In the genomic region with DNA sequence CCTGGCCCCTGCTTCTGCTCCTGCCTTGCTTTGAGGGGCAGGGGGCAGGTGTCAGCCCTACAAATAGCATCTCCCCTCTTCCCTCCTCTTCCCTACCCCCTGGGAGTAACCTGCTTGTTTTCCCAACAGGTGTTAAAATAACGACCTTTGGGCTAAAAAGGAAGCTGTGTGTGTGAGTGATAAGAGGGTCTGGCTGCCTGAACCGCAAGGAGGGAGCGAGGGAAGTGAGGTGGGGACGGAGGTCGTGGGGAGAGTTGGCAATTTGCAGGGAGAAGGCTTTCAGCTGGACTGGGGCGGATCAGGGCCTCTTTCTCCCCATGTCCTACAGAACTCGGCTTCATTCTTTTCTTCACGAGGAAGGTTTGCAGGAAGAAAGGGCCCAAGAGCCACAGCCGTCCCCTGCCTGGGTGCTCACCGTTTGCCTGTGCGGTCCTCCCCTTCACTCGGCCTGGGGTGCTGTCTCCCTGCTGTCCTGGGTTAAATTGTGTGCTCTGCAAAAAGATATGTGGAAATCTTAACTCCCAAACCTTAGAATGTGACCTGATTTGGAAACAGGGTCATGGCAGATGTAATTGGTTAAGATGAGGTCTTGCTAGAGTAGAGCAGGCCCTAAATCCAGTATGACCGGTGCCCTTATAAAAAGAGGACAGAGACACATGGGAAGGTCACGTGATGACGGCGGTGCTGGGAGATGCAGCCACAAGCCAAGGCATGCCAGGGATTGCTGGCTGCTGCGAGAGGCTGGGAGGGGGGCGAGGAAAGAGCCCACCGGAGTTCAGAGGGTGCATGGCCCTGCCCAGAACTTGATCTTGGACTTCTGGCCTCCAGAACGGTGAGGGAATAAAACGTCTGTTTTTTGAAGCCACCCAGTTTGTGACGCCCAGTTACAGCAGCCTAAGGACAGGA, we compare ENCODE assay signal across 2 cellular contexts.
TF ChIP-seq lines count a peak whose summit lies in the region.

No MANE protein-coding gene starts in this region.

TF ChIP-seq in A549, 52 proteins besides CTCF, POLR2A, EP300 and RAD21:
- TF ChIP-seq RFX5 (IDR thresholded peaks at IDR 0.05) (no peak), ESRRA (IDR thresholded peaks at IDR 0.05; ENCODE audit: borderline replicate concordance, low read length) (no peak), MAFK (IDR thresholded peaks at IDR 0.05; ENCODE audit: partially characterized antibody) (no peak), JUNB (IDR thresholded peaks at IDR 0.05) (no peak), HEYL (CRISPR knock-in tag; IDR thresholded peaks at IDR 0.05) (no peak), KDM5A (IDR thresholded peaks at IDR 0.05) (no peak), NPAS2 (CRISPR knock-in tag; IDR thresholded peaks at IDR 0.05; ENCODE audit: borderline replicate concordance) (no peak), NR3C1 (IDR thresholded peaks at IDR 0.05) (no peak), KDM1A (IDR thresholded peaks at IDR 0.05; ENCODE audit: low read depth) (no peak), HDAC2 (IDR thresholded peaks at IDR 0.05) (no peak), CBX8 (IDR thresholded peaks at IDR 0.05) (no peak)
- TF ChIP-seq, protein P1, sequence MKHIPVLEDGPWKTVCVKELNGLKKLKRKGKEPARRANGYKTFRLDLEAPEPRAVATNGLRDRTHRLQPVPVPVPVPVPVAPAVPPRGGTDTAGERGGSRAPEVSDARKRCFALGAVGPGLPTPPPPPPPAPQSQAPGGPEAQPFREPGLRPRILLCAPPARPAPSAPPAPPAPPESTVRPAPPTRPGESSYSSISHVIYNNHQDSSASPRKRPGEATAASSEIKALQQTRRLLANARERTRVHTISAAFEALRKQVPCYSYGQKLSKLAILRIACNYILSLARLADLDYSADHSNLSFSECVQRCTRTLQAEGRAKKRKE (CRISPR knock-in tag; IDR thresholded peaks at IDR 0.05; ENCODE audit: low read depth), result no peak
- TF ChIP-seq, protein P2, sequence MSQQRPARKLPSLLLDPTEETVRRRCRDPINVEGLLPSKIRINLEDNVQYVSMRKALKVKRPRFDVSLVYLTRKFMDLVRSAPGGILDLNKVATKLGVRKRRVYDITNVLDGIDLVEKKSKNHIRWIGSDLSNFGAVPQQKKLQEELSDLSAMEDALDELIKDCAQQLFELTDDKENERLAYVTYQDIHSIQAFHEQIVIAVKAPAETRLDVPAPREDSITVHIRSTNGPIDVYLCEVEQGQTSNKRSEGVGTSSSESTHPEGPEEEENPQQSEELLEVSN (IDR thresholded peaks at IDR 0.05; ENCODE audit: borderline replicate concordance, low read depth), result no peak

TF ChIP-seq in K562, 482 proteins besides CTCF, POLR2A, EP300 and RAD21 (continues in another document):
- peak; percentile 65 for TF ChIP-seq TEAD4 (IDR thresholded peaks at IDR 0.05; ENCODE audit: low read length)
- no peak for TF ChIP-seq TEAD4 (CRISPR knock-in tag; IDR thresholded peaks at IDR 0.05; ENCODE audit: borderline replicate concordance)
- no peak for TF ChIP-seq ZNF717 (CRISPR knock-in tag; IDR thresholded peaks at IDR 0.05)
- peak; percentile 39; the same call in 1 of the 2 replicates for TF ChIP-seq NFIC (IDR thresholded peaks at IDR 0.05)
- no peak for TF ChIP-seq ZNF282 (CRISPR knock-in tag; IDR thresholded peaks at IDR 0.05)
- TF ChIP-seq MYNN (IDR thresholded peaks at IDR 0.05), result no peak
- TF ChIP-seq MYNN (CRISPR knock-in tag; IDR thresholded peaks at IDR 0.05), result no peak
- TF ChIP-seq BHLHE40 (IDR thresholded peaks at IDR 0.05; ENCODE audit: low read length), result peak; percentile 9; the same call in 1 of the 2 replicates
- TF ChIP-seq STAT5A (IDR thresholded peaks at IDR 0.05; ENCODE audit: borderline replicate concordance, low read length), result 0 out of 2 replicates have a peak, but pooled peaks have one; percentile 6
- TF ChIP-seq, protein P3, sequence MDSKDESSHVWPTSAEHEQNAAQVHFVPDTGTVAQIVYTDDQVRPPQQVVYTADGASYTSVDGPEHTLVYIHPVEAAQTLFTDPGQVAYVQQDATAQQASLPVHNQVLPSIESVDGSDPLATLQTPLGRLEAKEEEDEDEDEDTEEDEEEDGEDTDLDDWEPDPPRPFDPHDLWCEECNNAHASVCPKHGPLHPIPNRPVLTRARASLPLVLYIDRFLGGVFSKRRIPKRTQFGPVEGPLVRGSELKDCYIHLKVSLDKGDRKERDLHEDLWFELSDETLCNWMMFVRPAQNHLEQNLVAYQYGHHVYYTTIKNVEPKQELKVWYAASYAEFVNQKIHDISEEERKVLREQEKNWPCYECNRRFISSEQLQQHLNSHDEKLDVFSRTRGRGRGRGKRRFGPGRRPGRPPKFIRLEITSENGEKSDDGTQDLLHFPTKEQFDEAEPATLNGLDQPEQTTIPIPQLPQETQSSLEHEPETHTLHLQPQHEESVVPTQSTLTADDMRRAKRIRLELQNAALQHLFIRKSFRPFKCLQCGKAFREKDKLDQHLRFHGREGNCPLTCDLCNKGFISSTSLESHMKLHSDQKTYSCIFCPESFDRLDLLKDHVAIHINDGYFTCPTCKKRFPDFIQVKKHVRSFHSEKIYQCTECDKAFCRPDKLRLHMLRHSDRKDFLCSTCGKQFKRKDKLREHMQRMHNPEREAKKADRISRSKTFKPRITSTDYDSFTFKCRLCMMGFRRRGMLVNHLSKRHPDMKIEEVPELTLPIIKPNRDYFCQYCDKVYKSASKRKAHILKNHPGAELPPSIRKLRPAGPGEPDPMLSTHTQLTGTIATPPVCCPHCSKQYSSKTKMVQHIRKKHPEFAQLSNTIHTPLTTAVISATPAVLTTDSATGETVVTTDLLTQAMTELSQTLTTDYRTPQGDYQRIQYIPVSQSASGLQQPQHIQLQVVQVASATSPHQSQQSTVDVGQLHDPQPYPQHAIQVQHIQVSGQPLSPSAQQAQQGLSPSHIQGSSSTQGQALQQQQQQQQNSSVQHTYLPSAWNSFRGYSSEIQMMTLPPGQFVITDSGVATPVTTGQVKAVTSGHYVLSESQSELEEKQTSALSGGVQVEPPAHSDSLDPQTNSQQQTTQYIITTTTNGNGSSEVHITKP (IDR thresholded peaks at IDR 0.05; ENCODE audit: partially characterized antibody), result peak; percentile 87
- TF ChIP-seq ADNP (tag; IDR thresholded peaks at IDR 0.05), result no peak
- peak; percentile 45; the same call in 1 of the 2 replicates for TF ChIP-seq MTA2 (IDR thresholded peaks at IDR 0.05; ENCODE audit: low read depth)
- TF ChIP-seq CC2D1A (IDR thresholded peaks at IDR 0.05), result no peak
- TF ChIP-seq ZNF263 (CRISPR knock-in tag; IDR thresholded peaks at IDR 0.05; ENCODE audit: borderline replicate concordance), result peak; percentile 90
- no peak for TF ChIP-seq SMAD1 (IDR thresholded peaks at IDR 0.05; ENCODE audit: low read depth, low read length, partially characterized antibody)
- TF ChIP-seq, protein P4, sequence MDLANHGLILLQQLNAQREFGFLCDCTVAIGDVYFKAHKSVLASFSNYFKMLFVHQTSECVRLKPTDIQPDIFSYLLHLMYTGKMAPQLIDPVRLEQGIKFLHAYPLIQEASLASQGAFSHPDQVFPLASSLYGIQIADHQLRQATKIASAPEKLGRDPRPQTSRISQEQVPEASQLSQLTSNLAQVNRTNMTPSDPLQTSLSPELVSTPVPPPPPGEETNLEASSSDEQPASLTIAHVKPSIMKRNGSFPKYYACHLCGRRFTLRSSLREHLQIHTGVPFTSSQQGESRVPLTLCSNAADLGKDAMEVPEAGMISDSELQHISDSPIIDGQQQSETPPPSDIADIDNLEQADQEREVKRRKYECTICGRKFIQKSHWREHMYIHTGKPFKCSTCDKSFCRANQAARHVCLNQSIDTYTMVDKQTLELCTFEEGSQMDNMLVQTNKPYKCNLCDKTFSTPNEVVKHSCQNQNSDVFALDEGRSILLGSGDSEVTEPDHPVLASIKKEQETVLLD (IDR thresholded peaks at IDR 0.05), result no peak
- TF ChIP-seq, protein P5, sequence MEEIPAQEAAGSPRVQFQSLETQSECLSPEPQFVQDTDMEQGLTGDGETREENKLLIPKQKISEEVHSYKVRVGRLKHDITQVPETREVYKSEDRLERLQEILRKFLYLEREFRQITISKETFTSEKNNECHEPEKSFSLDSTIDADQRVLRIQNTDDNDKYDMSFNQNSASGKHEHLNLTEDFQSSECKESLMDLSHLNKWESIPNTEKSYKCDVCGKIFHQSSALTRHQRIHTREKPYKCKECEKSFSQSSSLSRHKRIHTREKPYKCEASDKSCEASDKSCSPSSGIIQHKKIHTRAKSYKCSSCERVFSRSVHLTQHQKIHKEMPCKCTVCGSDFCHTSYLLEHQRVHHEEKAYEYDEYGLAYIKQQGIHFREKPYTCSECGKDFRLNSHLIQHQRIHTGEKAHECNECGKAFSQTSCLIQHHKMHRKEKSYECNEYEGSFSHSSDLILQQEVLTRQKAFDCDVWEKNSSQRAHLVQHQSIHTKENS (CRISPR knock-in tag; IDR thresholded peaks at IDR 0.05), result no peak
- TF ChIP-seq SNRNP70 (optimal IDR thresholded peaks at IDR 0.05; ENCODE audit: low read depth, low read length), result no peak
- no peak for TF ChIP-seq KHSRP (IDR thresholded peaks at IDR 0.05)
- TF ChIP-seq, protein P6, sequence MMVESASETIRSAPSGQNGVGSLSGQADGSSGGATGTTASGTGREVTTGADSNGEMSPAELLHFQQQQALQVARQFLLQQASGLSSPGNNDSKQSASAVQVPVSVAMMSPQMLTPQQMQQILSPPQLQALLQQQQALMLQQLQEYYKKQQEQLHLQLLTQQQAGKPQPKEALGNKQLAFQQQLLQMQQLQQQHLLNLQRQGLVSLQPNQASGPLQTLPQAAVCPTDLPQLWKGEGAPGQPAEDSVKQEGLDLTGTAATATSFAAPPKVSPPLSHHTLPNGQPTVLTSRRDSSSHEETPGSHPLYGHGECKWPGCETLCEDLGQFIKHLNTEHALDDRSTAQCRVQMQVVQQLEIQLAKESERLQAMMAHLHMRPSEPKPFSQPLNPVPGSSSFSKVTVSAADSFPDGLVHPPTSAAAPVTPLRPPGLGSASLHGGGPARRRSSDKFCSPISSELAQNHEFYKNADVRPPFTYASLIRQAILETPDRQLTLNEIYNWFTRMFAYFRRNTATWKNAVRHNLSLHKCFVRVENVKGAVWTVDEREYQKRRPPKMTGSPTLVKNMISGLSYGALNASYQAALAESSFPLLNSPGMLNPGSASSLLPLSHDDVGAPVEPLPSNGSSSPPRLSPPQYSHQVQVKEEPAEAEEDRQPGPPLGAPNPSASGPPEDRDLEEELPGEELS (CRISPR knock-in tag; IDR thresholded peaks at IDR 0.05; ENCODE audit: borderline replicate concordance), result no peak
- no peak for TF ChIP-seq CEBPG (CRISPR knock-in tag; IDR thresholded peaks at IDR 0.05)
- no peak for TF ChIP-seq CEBPG (tag; conservative IDR thresholded peaks at IDR 0.05 in 1 of 2, IDR thresholded peaks at IDR 0.05 in 1 of 2)
- no peak for TF ChIP-seq ZFP30 (CRISPR knock-in tag; IDR thresholded peaks at IDR 0.05; ENCODE audit: borderline replicate concordance)
- TF ChIP-seq ZKSCAN8 (CRISPR knock-in tag; IDR thresholded peaks at IDR 0.05), result no peak
- TF ChIP-seq, protein P7, sequence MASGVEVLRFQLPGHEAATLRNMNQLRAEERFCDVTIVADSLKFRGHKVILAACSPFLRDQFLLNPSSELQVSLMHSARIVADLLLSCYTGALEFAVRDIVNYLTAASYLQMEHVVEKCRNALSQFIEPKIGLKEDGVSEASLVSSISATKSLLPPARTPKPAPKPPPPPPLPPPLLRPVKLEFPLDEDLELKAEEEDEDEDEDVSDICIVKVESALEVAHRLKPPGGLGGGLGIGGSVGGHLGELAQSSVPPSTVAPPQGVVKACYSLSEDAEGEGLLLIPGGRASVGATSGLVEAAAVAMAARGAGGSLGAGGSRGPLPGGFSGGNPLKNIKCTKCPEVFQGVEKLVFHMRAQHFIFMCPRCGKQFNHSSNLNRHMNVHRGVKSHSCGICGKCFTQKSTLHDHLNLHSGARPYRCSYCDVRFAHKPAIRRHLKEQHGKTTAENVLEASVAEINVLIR (CRISPR knock-in tag; IDR thresholded peaks at IDR 0.05), result no peak
- TF ChIP-seq, protein P8, sequence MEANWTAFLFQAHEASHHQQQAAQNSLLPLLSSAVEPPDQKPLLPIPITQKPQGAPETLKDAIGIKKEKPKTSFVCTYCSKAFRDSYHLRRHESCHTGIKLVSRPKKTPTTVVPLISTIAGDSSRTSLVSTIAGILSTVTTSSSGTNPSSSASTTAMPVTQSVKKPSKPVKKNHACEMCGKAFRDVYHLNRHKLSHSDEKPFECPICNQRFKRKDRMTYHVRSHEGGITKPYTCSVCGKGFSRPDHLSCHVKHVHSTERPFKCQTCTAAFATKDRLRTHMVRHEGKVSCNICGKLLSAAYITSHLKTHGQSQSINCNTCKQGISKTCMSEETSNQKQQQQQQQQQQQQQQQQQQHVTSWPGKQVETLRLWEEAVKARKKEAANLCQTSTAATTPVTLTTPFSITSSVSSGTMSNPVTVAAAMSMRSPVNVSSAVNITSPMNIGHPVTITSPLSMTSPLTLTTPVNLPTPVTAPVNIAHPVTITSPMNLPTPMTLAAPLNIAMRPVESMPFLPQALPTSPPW (CRISPR knock-in tag; IDR thresholded peaks at IDR 0.05), result peak; percentile 27; the same call in 1 of the 2 replicates
- TF ChIP-seq, protein P9, sequence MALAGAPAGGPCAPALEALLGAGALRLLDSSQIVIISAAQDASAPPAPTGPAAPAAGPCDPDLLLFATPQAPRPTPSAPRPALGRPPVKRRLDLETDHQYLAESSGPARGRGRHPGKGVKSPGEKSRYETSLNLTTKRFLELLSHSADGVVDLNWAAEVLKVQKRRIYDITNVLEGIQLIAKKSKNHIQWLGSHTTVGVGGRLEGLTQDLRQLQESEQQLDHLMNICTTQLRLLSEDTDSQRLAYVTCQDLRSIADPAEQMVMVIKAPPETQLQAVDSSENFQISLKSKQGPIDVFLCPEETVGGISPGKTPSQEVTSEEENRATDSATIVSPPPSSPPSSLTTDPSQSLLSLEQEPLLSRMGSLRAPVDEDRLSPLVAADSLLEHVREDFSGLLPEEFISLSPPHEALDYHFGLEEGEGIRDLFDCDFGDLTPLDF (CRISPR knock-in tag; IDR thresholded peaks at IDR 0.05), result no peak
- no peak for TF ChIP-seq CCAR2 (IDR thresholded peaks at IDR 0.05; ENCODE audit: low read depth, low read length)
- TF ChIP-seq NCOR1 (IDR thresholded peaks at IDR 0.05), result peak; percentile 66
- TF ChIP-seq, protein P10, sequence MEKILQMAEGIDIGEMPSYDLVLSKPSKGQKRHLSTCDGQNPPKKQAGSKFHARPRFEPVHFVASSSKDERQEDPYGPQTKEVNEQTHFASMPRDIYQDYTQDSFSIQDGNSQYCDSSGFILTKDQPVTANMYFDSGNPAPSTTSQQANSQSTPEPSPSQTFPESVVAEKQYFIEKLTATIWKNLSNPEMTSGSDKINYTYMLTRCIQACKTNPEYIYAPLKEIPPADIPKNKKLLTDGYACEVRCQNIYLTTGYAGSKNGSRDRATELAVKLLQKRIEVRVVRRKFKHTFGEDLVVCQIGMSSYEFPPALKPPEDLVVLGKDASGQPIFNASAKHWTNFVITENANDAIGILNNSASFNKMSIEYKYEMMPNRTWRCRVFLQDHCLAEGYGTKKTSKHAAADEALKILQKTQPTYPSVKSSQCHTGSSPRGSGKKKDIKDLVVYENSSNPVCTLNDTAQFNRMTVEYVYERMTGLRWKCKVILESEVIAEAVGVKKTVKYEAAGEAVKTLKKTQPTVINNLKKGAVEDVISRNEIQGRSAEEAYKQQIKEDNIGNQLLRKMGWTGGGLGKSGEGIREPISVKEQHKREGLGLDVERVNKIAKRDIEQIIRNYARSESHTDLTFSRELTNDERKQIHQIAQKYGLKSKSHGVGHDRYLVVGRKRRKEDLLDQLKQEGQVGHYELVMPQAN (IDR thresholded peaks at IDR 0.05; ENCODE audit: borderline replicate concordance), result no peak
- TF ChIP-seq PTTG1 (tag; IDR thresholded peaks at IDR 0.05; ENCODE audit: low read depth), result no peak
- TF ChIP-seq KLF6 (CRISPR knock-in tag; IDR thresholded peaks at IDR 0.05; ENCODE audit: borderline replicate concordance), result no peak
- no peak for TF ChIP-seq DACH1 (IDR thresholded peaks at IDR 0.05; ENCODE audit: partially characterized antibody)
- no peak for TF ChIP-seq ZFP36 (IDR thresholded peaks at IDR 0.05; ENCODE audit: low read depth, low read length, partially characterized antibody)
- peak in 1 of 2 experiments; percentile 31; a peak in 1 of 4 replicates for TF ChIP-seq MAZ (CRISPR knock-in tag; conservative IDR thresholded peaks at IDR 0.05 in 1 of 2, IDR thresholded peaks at IDR 0.05 in 1 of 2)
- no peak for TF ChIP-seq NR1H2 (CRISPR knock-in tag; IDR thresholded peaks at IDR 0.05)
- peak; percentile 63 for TF ChIP-seq SMARCA4 (IDR thresholded peaks at IDR 0.05)
- no peak for TF ChIP-seq SNIP1 (IDR thresholded peaks at IDR 0.05; ENCODE audit: low read depth)
